8 cellular contexts compared by ENCODE assay signal in the genomic region with DNA sequence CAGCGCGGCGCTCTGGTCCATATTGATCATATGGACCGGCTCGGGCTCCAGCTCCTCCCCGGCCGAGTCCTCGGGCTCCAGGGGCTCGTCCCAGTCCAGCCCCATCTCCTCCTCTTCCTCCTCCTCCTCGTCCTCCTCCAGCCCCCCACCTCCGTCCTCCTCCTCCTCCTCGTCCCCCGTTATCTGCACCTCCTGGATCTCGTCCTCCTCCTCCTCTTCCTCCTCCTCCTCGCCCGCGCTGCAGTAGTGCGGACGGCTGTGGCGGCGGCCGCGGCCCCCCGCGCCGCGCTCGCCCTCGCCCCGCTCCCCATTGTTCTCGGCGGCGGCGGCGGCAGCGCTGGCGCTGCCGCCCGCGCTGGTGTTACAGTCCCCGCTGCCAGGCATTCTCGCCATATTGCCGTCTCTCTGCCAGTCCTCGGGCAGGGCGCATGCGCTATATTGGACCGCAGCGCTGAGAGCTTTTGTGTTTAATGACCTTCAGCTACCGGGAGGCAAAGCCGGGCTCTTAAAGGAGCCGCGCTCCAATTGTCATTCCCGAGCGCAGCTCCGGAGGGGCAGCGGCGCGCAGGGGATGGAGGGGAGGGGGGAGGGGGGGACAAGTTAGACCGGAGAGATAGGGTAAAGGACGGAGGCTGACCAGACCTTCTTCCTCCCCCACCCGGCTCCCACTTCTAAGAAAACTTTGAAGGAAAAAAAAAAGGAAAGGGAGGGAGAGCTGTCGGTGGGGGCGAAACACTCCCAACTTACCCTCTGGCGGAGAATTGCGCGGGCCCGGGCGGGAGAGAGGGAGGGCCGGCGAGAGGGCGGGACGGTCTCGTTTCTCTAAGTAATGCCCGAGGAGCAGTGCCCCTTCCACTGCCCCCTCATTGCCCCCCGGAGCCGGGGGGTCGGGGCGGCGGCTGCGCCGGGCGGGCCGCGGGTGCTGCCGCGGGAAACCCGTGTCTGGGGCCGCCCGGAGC.
DNase-seq lines count a peak whose midpoint lies in the region; ATAC-seq lines count a peak whose summit lies in the region.

Gene KCTD1 (minus strand): TSS at position 410 of the 959 bp plus-strand sequence. CDS start 17 bp downstream, at position 393.

- DNase-seq in AG08396 (ENCODE audit: low spot score) = peak; percentile 94
- DNase-seq in NCI-H226 = peak; percentile 83
- peak; percentile 93 for DNase-seq in kidney tubule cell (ENCODE audit: low spot score)
- peak in 3 of 4 experiments; percentile 45 to 69 (median 58) for DNase-seq in stimulated activated CD4-positive, alpha-beta T cell treated with anti-CD3 and anti-CD28 coated beads, Interleukin-1b, Interleukin-23, amount 100 ng/mL, for 24 hours (ENCODE audit: low read depth in 4 of 4, low spot score in 1 of 4)

- ATAC-seq in GM18909 (IDR thresholded peaks at IDR 0.05; ENCODE audit: poor library complexity, unreplicated experiment) (peak; percentile 49), HG03108 (IDR thresholded peaks at IDR 0.05; ENCODE audit: unreplicated experiment) (peak; percentile 43)
- ATAC-seq in activated CD4-positive, CD25-positive, alpha-beta regulatory T cell treated with anti-CD3 and anti-CD28 coated beads, Interleukin-2, amount 50 U/mL, for 24 hours = peak; percentile 78 to 79

- peak within 1 kb of the TSS; percentile 65 for H3K27ac ChIP-seq in cingulate gyrus (ENCODE audit: low read depth, low read length)

Comparison
In these comparisons a context has a peak if more than half of its experiments do, and no peak if none do; other contexts are left out.
1. Peak in every context shown above with its lines: DNase-seq, ATAC-seq and H3K27ac ChIP-seq.